Comparison of ENCODE assay signal across 30 cellular contexts in genomic region chr7:141207661-141208060, GRCh38.
"Had no signal": no experiment of that assay in that cellular context is flagged by ENCODE, and none has a peak within 500 bp of the region (broad histone marks: within the 10 kb centered on the region; RNA-seq: fewer than 3 reads in every experiment).

No MANE protein-coding gene starts in this region.

- H3K27me3 ChIP-seq: MG63 had no signal

- DNase-seq: Karpas-422, Kasumi-1, MG63, MM.1S, MV-4-11, NCI-H1048, NCI-H1092, NCI-H1105, NCI-H1105 treated with DMSO at 0.1 percent for 48 hours, NCI-H1417 treated with DMSO at 0.1 percent for 48 hours, NCI-H1436, NCI-H1436 treated with DMSO at 0.1 percent for 48 hours, NCI-H1694, NCI-H1694 treated with DMSO at 0.1 percent for 48 hours, NCI-H187, NCI-H187 treated with DMSO at 0.1 percent for 48 hours, NCI-H1930, NCI-H2029, NCI-H2029 treated with DMSO at 0.1 percent for 48 hours, NCI-H2081 treated with DMSO at 0.1 percent for 48 hours, NCI-H2107, NCI-H2171, NCI-H2227 treated with DMSO at 0.1 percent for 48 hours, NCI-H226, NCI-H345, NCI-H446, NCI-H446 treated with DMSO at 0.1 percent for 48 hours, NCI-H510A, NCI-H524, NCI-H524 treated with DMSO at 0.1 percent for 48 hours had no signal

- H3K4me3 ChIP-seq: MG63 had no signal

- H3K36me3 ChIP-seq: MG63 had no signal

- H3K9me3 ChIP-seq: MG63 had no signal
